Comparison of ENCODE assay signal across 16 cellular contexts in the genomic region with DNA sequence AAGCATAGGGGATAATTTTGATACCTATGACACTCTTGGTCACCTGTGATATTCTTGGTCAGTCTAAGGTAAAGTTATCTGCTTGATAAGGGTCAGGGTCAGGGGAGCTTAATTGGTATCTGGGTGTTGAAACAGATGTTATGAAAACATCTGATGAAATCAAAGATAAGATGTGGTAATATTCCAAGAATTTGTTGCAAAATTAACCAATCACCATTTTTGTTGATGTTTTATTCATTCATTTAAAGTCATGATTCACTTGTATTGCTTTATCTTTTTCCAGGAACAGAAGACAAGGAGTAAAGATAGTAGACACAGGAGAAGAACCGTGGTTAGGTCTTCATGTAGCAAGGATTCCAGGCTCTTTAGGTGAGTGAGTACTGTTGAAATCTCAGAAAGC.
"Had no signal": no experiment of that assay in that cellular context is flagged by ENCODE, and none has a peak within 500 bp of the region (broad histone marks: within the 10 kb centered on the region; RNA-seq: fewer than 3 reads in every experiment).

No MANE protein-coding gene starts in this region.

- DNase-seq: activated CD4-positive, alpha-beta memory T cell treated with anti-CD3 and anti-CD28 coated beads for 36 hours; activated CD4-positive, alpha-beta T cell treated with anti-CD3 and anti-CD28 coated beads for 36 hours; activated CD8-positive, alpha-beta memory T cell treated with anti-CD3 and anti-CD28 coated beads, Interleukin-2, amount 10 ng/mL, durations not matched to agents 7 days and 5 days; activated naive CD4-positive, alpha-beta T cell treated with anti-CD3 and anti-CD28 coated beads, Interleukin-2, amount 10 ng/mL, durations not matched to agents 7 days and 5 days; activated T-cell treated with anti-CD3 and anti-CD28 coated beads, Interleukin-2, amount 50 U/mL, for 1 hour; caudate nucleus; colonic mucosa; esophagus squamous epithelium; hippocampal formation; midbrain; ovary; stimulated activated CD4-positive, alpha-beta T cell treated with anti-CD3 and anti-CD28 coated beads, Interleukin-12 subunit alpha, Interleukin-12 subunit beta, amount 100 ng/mL, for 4 hours; T-helper 17 cell had no signal

- H3K27me3 Mint-ChIP-seq: activated CD4-positive, alpha-beta memory T cell treated with anti-CD3 and anti-CD28 coated beads for 36 hours; activated CD4-positive, alpha-beta T cell treated with anti-CD3 and anti-CD28 coated beads for 36 hours; activated CD8-positive, alpha-beta memory T cell treated with anti-CD3 and anti-CD28 coated beads, Interleukin-2, amount 10 ng/mL, durations not matched to agents 7 days and 5 days; activated naive CD4-positive, alpha-beta T cell treated with anti-CD3 and anti-CD28 coated beads, Interleukin-2, amount 10 ng/mL, durations not matched to agents 7 days and 5 days; T-helper 17 cell had no signal

- H3K4me3 Mint-ChIP-seq: activated CD4-positive, alpha-beta memory T cell treated with anti-CD3 and anti-CD28 coated beads for 36 hours; activated CD4-positive, alpha-beta T cell treated with anti-CD3 and anti-CD28 coated beads for 36 hours; activated CD8-positive, alpha-beta memory T cell treated with anti-CD3 and anti-CD28 coated beads, Interleukin-2, amount 10 ng/mL, durations not matched to agents 7 days and 5 days; activated naive CD4-positive, alpha-beta T cell treated with anti-CD3 and anti-CD28 coated beads, Interleukin-2, amount 10 ng/mL, durations not matched to agents 7 days and 5 days; neural crest cell; stimulated activated effector memory CD8-positive, alpha-beta T cell treated with anti-CD3 and anti-CD28 coated beads, Interleukin-12 subunit alpha, Interleukin-12 subunit beta, amount 100 ng/mL, for 72 hours; T-helper 17 cell had no signal

- H3K27ac Mint-ChIP-seq: activated CD4-positive, alpha-beta memory T cell treated with anti-CD3 and anti-CD28 coated beads for 36 hours; activated CD4-positive, alpha-beta T cell treated with anti-CD3 and anti-CD28 coated beads for 36 hours; activated CD8-positive, alpha-beta memory T cell treated with anti-CD3 and anti-CD28 coated beads, Interleukin-2, amount 10 ng/mL, durations not matched to agents 7 days and 5 days; activated naive CD4-positive, alpha-beta T cell treated with anti-CD3 and anti-CD28 coated beads, Interleukin-2, amount 10 ng/mL, durations not matched to agents 7 days and 5 days; activated T-helper 2 cell treated with anti-CD3 and anti-CD28 coated beads, Interferon-gamma antibody, Interleukin-2, Interleukin-4, amounts not matched to agents 10 μg/mL and 5 μg/mL and 100 μg/mL, durations not matched to agents 14 hours and 24 hours and 36 hours; stimulated activated effector memory CD8-positive, alpha-beta T cell treated with anti-CD3 and anti-CD28 coated beads, Interleukin-12 subunit alpha, Interleukin-12 subunit beta, amount 100 ng/mL, for 72 hours; T-helper 17 cell had no signal

- H3K4me1 Mint-ChIP-seq: activated CD4-positive, alpha-beta T cell treated with anti-CD3 and anti-CD28 coated beads for 36 hours; activated CD8-positive, alpha-beta memory T cell treated with anti-CD3 and anti-CD28 coated beads, Interleukin-2, amount 10 ng/mL, durations not matched to agents 7 days and 5 days; activated naive CD4-positive, alpha-beta T cell treated with anti-CD3 and anti-CD28 coated beads, Interleukin-2, amount 10 ng/mL, durations not matched to agents 7 days and 5 days; stimulated activated effector memory CD8-positive, alpha-beta T cell treated with anti-CD3 and anti-CD28 coated beads, Interleukin-12 subunit alpha, Interleukin-12 subunit beta, amount 100 ng/mL, for 72 hours; T-helper 17 cell had no signal

- H3K36me3 Mint-ChIP-seq: activated CD4-positive, alpha-beta memory T cell treated with anti-CD3 and anti-CD28 coated beads for 36 hours; activated CD8-positive, alpha-beta memory T cell treated with anti-CD3 and anti-CD28 coated beads, Interleukin-2, amount 10 ng/mL, durations not matched to agents 7 days and 5 days; activated naive CD4-positive, alpha-beta T cell treated with anti-CD3 and anti-CD28 coated beads, Interleukin-2, amount 10 ng/mL, durations not matched to agents 7 days and 5 days; stimulated activated effector memory CD8-positive, alpha-beta T cell treated with anti-CD3 and anti-CD28 coated beads, Interleukin-12 subunit alpha, Interleukin-12 subunit beta, amount 100 ng/mL, for 72 hours had no signal

- ATAC-seq: activated CD4-positive, alpha-beta T cell treated with anti-CD3 and anti-CD28 coated beads for 36 hours; activated CD8-positive, alpha-beta memory T cell treated with anti-CD3 and anti-CD28 coated beads, Interleukin-2, amount 10 ng/mL, durations not matched to agents 7 days and 5 days; stimulated activated effector memory CD8-positive, alpha-beta T cell treated with anti-CD3 and anti-CD28 coated beads, Interleukin-12 subunit alpha, Interleukin-12 subunit beta, amount 100 ng/mL, for 72 hours; T-helper 17 cell had no signal
